ENCODE assay signal across 1 cellular context in the genomic region with DNA sequence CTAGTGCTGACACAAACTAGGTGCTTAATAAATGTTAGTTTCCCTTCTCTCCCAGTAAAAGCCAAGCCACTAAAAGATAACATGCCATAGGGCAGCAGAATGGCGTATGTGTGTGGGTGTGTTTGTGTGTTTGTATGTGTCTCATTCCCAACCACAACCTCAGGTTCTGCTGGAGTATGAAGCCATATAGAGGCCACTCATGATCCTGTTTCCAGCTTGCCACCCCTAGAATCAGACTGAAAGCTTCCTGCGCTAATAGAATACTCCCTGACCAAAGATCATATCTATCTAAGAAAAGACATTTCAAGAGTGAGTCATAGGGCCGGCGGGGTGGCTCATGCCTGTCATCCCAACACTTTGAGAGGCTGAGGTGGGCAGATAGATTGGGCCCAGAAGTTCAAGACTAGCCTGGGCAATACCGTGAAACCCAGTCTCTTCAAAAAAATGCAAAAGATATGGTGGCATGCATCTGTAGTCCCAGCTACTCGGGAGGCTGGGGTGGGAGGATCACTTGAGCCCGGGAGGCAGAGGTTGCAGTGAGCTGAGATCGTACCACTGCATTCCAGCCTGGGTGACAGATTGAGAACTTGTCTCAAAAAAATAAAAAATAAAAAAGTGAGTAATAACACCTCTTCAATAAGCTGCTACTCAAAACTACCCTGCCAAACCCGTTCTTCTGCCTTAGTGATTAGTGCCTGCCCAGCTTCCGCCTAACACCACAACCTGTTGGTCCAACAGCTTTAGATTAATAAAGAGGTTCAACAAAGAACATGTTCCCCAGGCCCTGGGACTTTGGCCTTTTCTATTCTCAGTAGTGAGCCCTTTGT.
TF ChIP-seq lines count a peak whose summit lies in the region.

No MANE protein-coding gene starts in this region.

TF ChIP-seq in GM12891, 5 proteins besides CTCF, POLR2A, EP300 and RAD21:
- TF ChIP-seq PAX5 (IDR thresholded peaks at IDR 0.05; ENCODE audit: insufficient read depth, low read length, severe bottlenecking) (no peak), TAF1 (IDR thresholded peaks at IDR 0.05; ENCODE audit: low read depth, low read length) (no peak), POU2F2 (IDR thresholded peaks at IDR 0.05; ENCODE audit: low read depth, low read length) (no peak), POLR2AphosphoS5 (IDR thresholded peaks at IDR 0.05; ENCODE audit: low read depth, low read length) (no peak), SPI1 (IDR thresholded peaks at IDR 0.05; ENCODE audit: low read depth, low read length) (no peak)
